Comparison of ENCODE assay signal across 8 cellular contexts in the genomic region with DNA sequence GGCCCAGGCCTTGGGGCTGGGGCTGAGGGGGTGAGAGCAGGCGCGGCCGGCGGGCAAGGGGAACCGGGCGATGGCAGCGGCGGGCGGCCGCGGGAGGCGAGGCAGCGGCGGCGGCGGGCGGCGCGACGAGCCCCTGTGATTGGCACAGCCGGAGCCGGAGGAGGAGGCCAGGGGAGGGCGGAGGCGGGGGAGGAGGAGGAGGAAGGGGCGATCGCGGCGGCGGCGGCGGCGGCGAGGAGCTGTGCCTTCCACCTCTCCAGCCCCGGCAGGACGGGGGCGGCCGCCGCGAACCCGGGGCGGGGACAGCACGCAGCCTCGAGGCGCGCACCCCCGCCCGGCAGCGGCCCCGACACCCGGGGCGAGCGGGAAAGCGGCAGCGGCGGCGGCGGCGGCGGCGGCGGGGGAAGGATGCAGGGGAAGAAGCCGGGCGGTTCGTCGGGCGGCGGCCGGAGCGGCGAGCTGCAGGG. TPM values are rescaled to one million over a fixed set of nuclear protein-coding genes. Genes with fewer than 3 reads are reported as not detected.
DNase-seq lines count a peak whose midpoint lies in the region; ATAC-seq and TF ChIP-seq lines count a peak whose summit lies in the region.

A gene (plus strand): TSS at position 208 of the 467 bp plus-strand sequence.

- peaks cover 45% of the 10 kb centered on the region for H3K4me1 Mint-ChIP-seq in nephron progenitor cell

- peaks cover 35% of the 10 kb centered on the region for H3K27me3 Mint-ChIP-seq in nephron progenitor cell (ENCODE audit: low read depth, poor library complexity)

- H2AFZ ChIP-seq in OCI-LY1 (ENCODE audit: low read length), result no peak within 1 kb of the TSS; the same call in 1 of the 2 replicates

- peak; percentile 5 for ATAC-seq in GM18861 (IDR thresholded peaks at IDR 0.05; ENCODE audit: unreplicated experiment)
- peak; percentile 7 for ATAC-seq in HG03103 (IDR thresholded peaks at IDR 0.05; ENCODE audit: low read depth, unreplicated experiment)

- no peak within 1 kb of the TSS for H3K27ac Mint-ChIP-seq in nephron progenitor cell

- DNase-seq in A172 (ENCODE audit: low spot score), result peak; percentile 18
- peak; percentile 43 to 59 for DNase-seq in activated T-helper 1 cell treated with anti-CD3 and anti-CD28 coated beads, Interleukin-2, amount 50 U/mL, for 16 hours (ENCODE audit: low read depth in 1 of 2, low spot score in 1 of 2)
- peak; percentile 36 for DNase-seq in fibroblast of peridontal ligament (ENCODE audit: extremely low read depth)
- peak; percentile 84 for DNase-seq in nephron progenitor cell

- H3K27me3 ChIP-seq in OCI-LY1 (ENCODE audit: insufficient read depth, low read length), result peaks cover 4% of the 10 kb centered on the region; the same call in 1 of the 2 replicates

- peaks cover 48% of the 10 kb centered on the region for H3K4me1 ChIP-seq in OCI-LY1 (ENCODE audit: insufficient read depth, low read length, severe bottlenecking)

- peak within 1 kb of the TSS; percentile 63 for H3K9ac ChIP-seq in OCI-LY1 (ENCODE audit: low read length)

- H3K27ac ChIP-seq in OCI-LY1 (ENCODE audit: low read depth, low read length, poor library complexity, severe bottlenecking), result peak within 1 kb of the TSS; percentile 58

- H3K4me3 Mint-ChIP-seq in nephron progenitor cell, result peak within 1 kb of the TSS; percentile 85

- peak within 1 kb of the TSS; percentile 57 for H3K4me3 ChIP-seq in OCI-LY1 (ENCODE audit: low read depth, low read length, poor library complexity, severe bottlenecking)

- no peaks in the 10 kb centered on the region for H3K9me3 Mint-ChIP-seq in nephron progenitor cell

- H3K36me3 Mint-ChIP-seq in nephron progenitor cell (ENCODE audit: low read depth), result no peaks in the 10 kb centered on the region

- H3F3A ChIP-seq in OCI-LY1 (ENCODE audit: insufficient read depth, low read length), result no peaks in the 10 kb centered on the region

- no peaks in the 10 kb centered on the region for H3K9me2 ChIP-seq in OCI-LY1 (ENCODE audit: low read depth, low read length)

- H3K36me3 ChIP-seq in OCI-LY1 (ENCODE audit: insufficient read depth, low read length), result no peaks in the 10 kb centered on the region

- no peaks in the 10 kb centered on the region for H4K20me1 ChIP-seq in OCI-LY1 (ENCODE audit: insufficient read depth, low read length)

- no peaks in the 10 kb centered on the region for H3K9me3 ChIP-seq in OCI-LY1 (ENCODE audit: low read length)

- peak within 1 kb of the TSS; percentile 68 for H3K4me2 ChIP-seq in OCI-LY1 (ENCODE audit: low read length)

- TF ChIP-seq CTCF in OCI-LY1 (IDR thresholded peaks at IDR 0.05; ENCODE audit: low read length) (no peak), nephron progenitor cell (IDR thresholded peaks at IDR 0.05) (no peak), subcutaneous adipose tissue (IDR thresholded peaks at IDR 0.05; ENCODE audit: low read depth) (no peak)

- no peaks in the 10 kb centered on the region for H3K79me2 ChIP-seq in OCI-LY1 (ENCODE audit: insufficient read depth, low read length)

RNA-seq across cellular contexts. Expression of the gene that starts here (rescaled TPM):
- 2.8 and 4.0 TPM in 2 replicates for total RNA-seq in A172 (2014; rRNA removed; shearing (Covaris generic))
- total RNA-seq in subcutaneous adipose tissue, result 10 to 100 TPM; 12.1 to 22.3 (median 13.5) TPM

Comparison
In these comparisons a context has a peak if more than half of its experiments do, and no peak if none do; other contexts are left out.
1. Peak in every context shown above with its lines: DNase-seq, ATAC-seq, H3K4me3 ChIP-seq and H3K27ac ChIP-seq.
2. DNase-seq: peak in every context shown above with its lines; median percentile 84 in nephron progenitor cell; 51 in activated T-helper 1 cell treated with anti-CD3 and anti-CD28 coated beads, Interleukin-2, amount 50 U/mL, for 16 hours; 36 in fibroblast of peridontal ligament; 18 in A172.